In the genomic region with DNA sequence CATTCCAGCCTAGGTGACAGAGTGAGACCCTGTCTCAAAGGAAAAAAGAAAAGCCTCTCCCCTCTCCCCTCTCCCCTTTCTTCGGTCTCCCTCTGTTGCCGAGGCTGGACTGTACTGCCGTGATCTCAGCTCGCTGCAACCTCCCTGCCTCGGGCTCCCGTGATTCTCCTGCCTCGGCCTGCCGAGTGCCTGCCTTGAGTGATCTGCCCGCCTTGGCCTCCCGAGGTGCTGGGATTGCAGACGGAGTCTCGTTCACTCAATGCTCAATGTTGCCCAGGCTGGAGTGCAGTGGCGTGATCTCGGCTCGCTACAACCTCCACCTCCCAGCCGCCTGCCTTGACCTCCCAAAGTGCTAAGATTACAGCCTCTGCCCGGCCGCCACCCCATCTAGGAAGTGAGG, we compare ENCODE assay signal across 8 cellular contexts. TPM values are rescaled to one million over a fixed set of nuclear protein-coding genes. Genes with fewer than 3 reads are reported as not detected.
"Had no signal": no experiment of that assay in that cellular context is flagged by ENCODE, and none has a peak within 500 bp of the region (broad histone marks: within the 10 kb centered on the region; RNA-seq: fewer than 3 reads in every experiment).

No MANE protein-coding gene starts in this region.

RNA-seq across cellular contexts. Expression of a gene that starts 39.6 kb away (rescaled TPM):
- total RNA-seq: activated CD8-positive, alpha-beta memory T cell treated with anti-CD3 and anti-CD28 coated beads for 36 hours; activated CD8-positive, alpha-beta T cell treated with anti-CD3 and anti-CD28 coated beads for 36 hours; activated T-helper 2 cell treated with anti-CD3 and anti-CD28 coated beads, Interferon-gamma antibody, Interleukin-2, Interleukin-4, amounts not matched to agents 10 μg/mL and 5 μg/mL and 100 μg/mL, durations not matched to agents 14 hours and 24 hours and 36 hours; bronchial epithelial cell; LHCN-M2; PC-9; SJCRH30 had no signal

RNA-seq across cellular contexts. Expression of a gene that starts 52.7 kb away (rescaled TPM):
- total RNA-seq: activated CD8-positive, alpha-beta T cell treated with anti-CD3 and anti-CD28 coated beads for 36 hours; activated T-helper 2 cell treated with anti-CD3 and anti-CD28 coated beads, Interferon-gamma antibody, Interleukin-2, Interleukin-4, amounts not matched to agents 10 μg/mL and 5 μg/mL and 100 μg/mL, durations not matched to agents 14 hours and 24 hours and 36 hours; bronchial epithelial cell; LHCN-M2; PC-9; SJCRH30; WTC11 had no signal
